Comparison of ENCODE assay signal across 8 cellular contexts in the genomic region with DNA sequence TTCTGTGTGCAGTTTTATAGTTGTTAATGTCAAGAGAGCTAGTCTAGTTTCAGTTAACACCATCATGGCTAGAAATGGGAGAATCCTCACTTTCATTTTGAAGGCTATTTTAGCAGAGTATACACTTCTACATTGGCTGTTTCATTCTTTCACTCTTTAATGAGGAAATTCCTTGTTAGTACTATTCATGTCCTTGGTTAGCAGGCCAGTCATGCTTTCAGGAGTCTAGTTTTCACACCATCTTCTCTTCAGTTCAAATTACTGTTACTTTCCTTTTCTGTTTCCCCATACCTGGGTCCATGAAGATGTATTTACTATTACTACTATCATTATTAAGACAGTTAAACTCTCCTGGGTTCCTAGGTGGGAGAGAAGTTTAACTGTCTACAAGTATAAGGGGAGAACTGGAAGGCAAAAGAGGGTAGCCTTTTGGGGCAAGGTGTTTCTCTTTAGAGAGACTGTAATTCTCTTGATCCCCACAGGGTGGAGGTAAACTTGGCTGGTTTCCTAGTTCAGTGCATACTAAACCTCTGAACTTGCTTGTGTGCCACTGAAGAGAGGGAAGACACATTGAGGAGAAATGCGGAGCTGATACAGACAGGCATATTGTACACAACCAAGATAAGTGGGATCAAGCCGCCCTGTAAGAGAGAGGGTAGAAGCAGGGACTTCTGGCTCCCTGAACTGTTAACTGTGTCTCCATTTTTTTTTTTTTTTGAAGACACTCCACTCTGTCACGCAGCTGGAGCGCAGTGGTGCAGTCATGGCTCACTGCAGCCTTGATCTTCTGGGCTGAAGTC. TPM values are rescaled to one million over a fixed set of nuclear protein-coding genes. Genes with fewer than 3 reads are reported as not detected.
DNase-seq lines count a peak whose midpoint lies in the region; FAIRE-seq and TF ChIP-seq lines count a peak whose summit lies in the region.

No MANE protein-coding gene starts in this region.

- DNase-seq in GM12892 (ENCODE audit: insufficient read length) (peak; percentile 18), NCI-H2196 treated with DMSO at 0.1 percent for 48 hours (lab: John Stamatoyannopoulos, UW; ENCODE audit: unreplicated experiment) (peak; percentile 7), ascending aorta (ENCODE audit: low spot score in 2 of 2) (no peak), iris pigment epithelial cell (ENCODE audit: low read depth) (peak; percentile 69), ureter (ENCODE audit: low spot score) (peak; percentile 44), retina (no peak)
- no peak for DNase-seq in central memory CD4-positive, alpha-beta T cell

- H3K27me3 ChIP-seq in ascending aorta = peaks cover 3% of the 10 kb centered on the region

- no peaks in the 10 kb centered on the region for H3K36me3 ChIP-seq in ascending aorta

- no peak for TF ChIP-seq POLR2A in GM12892 (IDR thresholded peaks at IDR 0.05; ENCODE audit: low read depth, low read length)

- no peak overlapping the region for H3K4me3 ChIP-seq in ascending aorta

- TF ChIP-seq CTCF in C4-2B (conservative IDR thresholded peaks at IDR 0.05) (peak; percentile 55), ascending aorta (IDR thresholded peaks at IDR 0.05) (peak; percentile 54 to 62 (median 62))

- no peaks in the 10 kb centered on the region for H3K4me1 ChIP-seq in ascending aorta

- H3K27ac ChIP-seq in C4-2B (no peak overlapping the region), ascending aorta (no peak overlapping the region)

- peaks cover 5 to 20% of the 10 kb centered on the region in 2 donors for H3K9me3 ChIP-seq in ascending aorta

- FAIRE-seq in GM12892 (lab: Jason Lieb, UNC) = peak; percentile 58

- intact Hi-C loops in ascending aorta (cut with DNase I) = loop anchor here (1.0 to 2.0 kb wide), 2 partner anchors 107 to 183 kb away; no protein-coding TSS in a partner anchor

RNA-seq across cellular contexts. Expression of a gene that starts 41.3 kb away (rescaled TPM):
- not detected for polyA plus RNA-seq in GM12892 (2012; ENCODE audit: missing spikeins)
- total RNA-seq in ascending aorta = not detected
- not detected for total RNA-seq in ureter

RNA-seq across cellular contexts. Expression of a gene that starts 42.4 kb away (rescaled TPM):
- polyA plus RNA-seq in GM12892 (2012; ENCODE audit: missing spikeins) = not detected
- not detected for total RNA-seq in ascending aorta
- total RNA-seq in ureter = not detected

RNA-seq across cellular contexts. Expression of a gene that starts 59.3 kb away (rescaled TPM):
- not detected for polyA plus RNA-seq in GM12892 (2012; ENCODE audit: missing spikeins)
- total RNA-seq in ascending aorta = not detected
- total RNA-seq in ureter = not detected

Comparison
In these comparisons a context has a peak if more than half of its experiments do, and no peak if none do; other contexts are left out.
1. DNase-seq: peak in GM12892 (single experiment), NCI-H2196 treated with DMSO at 0.1 percent for 48 hours (single experiment), iris pigment epithelial cell (single experiment) and ureter (single experiment); none in ascending aorta (0 of 2), central memory CD4-positive, alpha-beta T cell (single experiment) and retina (single experiment).